9 cellular contexts compared by ENCODE assay signal in genomic region chr2:181742908-181743722, GRCh38.
DNase-seq lines count a peak whose midpoint lies in the region; ATAC-seq and TF ChIP-seq lines count a peak whose summit lies in the region.
"Had no signal": no experiment of that assay in that cellular context is flagged by ENCODE, and none has a peak within 500 bp of the region (broad histone marks: within the 10 kb centered on the region; RNA-seq: fewer than 3 reads in every experiment).

No MANE protein-coding gene starts in this region.

- H3K27me3 ChIP-seq in sigmoid colon: no peaks in the 10 kb centered on the region
- H3K27me3 ChIP-seq: BLaER1 had no signal

- no peak overlapping the region for H3K4me3 ChIP-seq in sigmoid colon
- H3K4me3 ChIP-seq: BLaER1 had no signal

- no peak for TF ChIP-seq EP300 in sigmoid colon (IDR thresholded peaks at IDR 0.05)

- no peaks in the 10 kb centered on the region for H3K36me3 Mint-ChIP-seq in activated naive CD8-positive, alpha-beta T cell treated with anti-CD3 and anti-CD28 coated beads for 36 hours

- H3K27ac Mint-ChIP-seq in activated naive CD8-positive, alpha-beta T cell treated with anti-CD3 and anti-CD28 coated beads for 36 hours: no peak overlapping the region

- H3K4me3 Mint-ChIP-seq in activated naive CD8-positive, alpha-beta T cell treated with anti-CD3 and anti-CD28 coated beads for 36 hours: no peak overlapping the region

- intact Hi-C loops in left cardiac atrium (cut with DNase I) (loop anchor here (2.0 to 10.0 kb wide), 4 partner anchors 159 to 334 kb away; no protein-coding TSS in a partner anchor), sigmoid colon (cut with DNase I) (loop anchor here (1.0 to 2.0 kb wide), 3 partner anchors 161 to 334 kb away; no protein-coding TSS in a partner anchor)

- 21 to 28% methylated on average over 6 of the region's 6 CpGs for WGBS in sigmoid colon, 2 donors

- H3K4me1 ChIP-seq in sigmoid colon: no peaks in the 10 kb centered on the region
- H3K4me1 ChIP-seq: BLaER1 had no signal

- H3K36me3 ChIP-seq in sigmoid colon: no peaks in the 10 kb centered on the region
- H3K36me3 ChIP-seq: BLaER1 had no signal

- no peaks in the 10 kb centered on the region for H3K4me1 Mint-ChIP-seq in activated naive CD8-positive, alpha-beta T cell treated with anti-CD3 and anti-CD28 coated beads for 36 hours

- TF ChIP-seq POLR2A in sigmoid colon (IDR thresholded peaks at IDR 0.05): no peak

- H3K27ac ChIP-seq in sigmoid colon: no peak overlapping the region
- H3K27ac ChIP-seq: BLaER1 had no signal

- H3K9me3 ChIP-seq in sigmoid colon: no peaks in the 10 kb centered on the region
- H3K9me3 ChIP-seq: BLaER1 had no signal

- ATAC-seq in HG02943 (IDR thresholded peaks at IDR 0.05; ENCODE audit: low read depth, unreplicated experiment) (peak; percentile 61), left cardiac atrium (peak; percentile 33 to 50), HG03045 (IDR thresholded peaks at IDR 0.05; ENCODE audit: unreplicated experiment) (no peak)

- H3K9me3 Mint-ChIP-seq in activated naive CD8-positive, alpha-beta T cell treated with anti-CD3 and anti-CD28 coated beads for 36 hours: no peaks in the 10 kb centered on the region

- no peaks in the 10 kb centered on the region for H3K27me3 Mint-ChIP-seq in activated naive CD8-positive, alpha-beta T cell treated with anti-CD3 and anti-CD28 coated beads for 36 hours

- peak; percentile 41 for DNase-seq in NCI-H1436 (lab: John Stamatoyannopoulos, UW)
- no peak for DNase-seq in NCI-H1436 treated with DMSO at 0.1 percent for 48 hours (lab: John Stamatoyannopoulos, UW)
- DNase-seq in NCI-H510A (lab: John Stamatoyannopoulos, UW): peak; percentile 9
- DNase-seq in activated naive CD8-positive, alpha-beta T cell treated with anti-CD3 and anti-CD28 coated beads for 36 hours: peak; percentile 2
- DNase-seq in left cardiac atrium: peak; percentile 36
- DNase-seq in sigmoid colon: no peak

- TF ChIP-seq CTCF in sigmoid colon (IDR thresholded peaks at IDR 0.05): peak; percentile 38 to 72 (median 64)

Comparison
In these comparisons a context has a peak if more than half of its experiments do, and no peak if none do; other contexts are left out.
1. DNase-seq: peak in NCI-H1436 (single experiment), NCI-H510A (single experiment), activated naive CD8-positive, alpha-beta T cell treated with anti-CD3 and anti-CD28 coated beads for 36 hours (single experiment) and left cardiac atrium (single experiment); none in NCI-H1436 treated with DMSO at 0.1 percent for 48 hours (single experiment) and sigmoid colon (single experiment).